8 cellular contexts compared by ENCODE assay signal in genomic region chr19:43464089-43464775, GRCh38. TPM values are rescaled to one million over a fixed set of nuclear protein-coding genes. Genes with fewer than 3 reads are reported as not detected.
DNase-seq lines count a peak whose midpoint lies in the region; ATAC-seq and TF ChIP-seq lines count a peak whose summit lies in the region.

No MANE protein-coding gene starts in this region.

- no peaks in the 10 kb centered on the region for H4K20me1 ChIP-seq in SU-DHL-6 (ENCODE audit: low read depth, low read length)

- ATAC-seq in HG02970 (IDR thresholded peaks at IDR 0.05; ENCODE audit: low FRiP score, unreplicated experiment) = peak; percentile 36

- H3K4me3 Mint-ChIP-seq in mesothelial cell of epicardium = peak overlapping the region; percentile 92

- peaks cover 5% of the 10 kb centered on the region for H3K4me1 Mint-ChIP-seq in mesothelial cell of epicardium

- no peaks in the 10 kb centered on the region for H3K9me2 ChIP-seq in SU-DHL-6 (replicated peaks; ENCODE audit: insufficient read depth, low read length)

- 11 to 13% (median 12%) methylated on average over 36 of the region's 36 CpGs for WGBS in stomach, 5 donors

- H3K36me3 Mint-ChIP-seq in mesothelial cell of epicardium = peaks cover 6% of the 10 kb centered on the region

- no peaks in the 10 kb centered on the region for H3K9me3 Mint-ChIP-seq in mesothelial cell of epicardium

- H3K27me3 Mint-ChIP-seq in mesothelial cell of epicardium (ENCODE audit: low read depth) = peaks cover 33% of the 10 kb centered on the region

- H3K4me1 ChIP-seq in duodenal mucosa (ENCODE audit: control insufficient read depth in 1 of 2, insufficient read depth in 2 of 2, low read length in 2 of 2) (peaks cover 21 to 22% of the 10 kb centered on the region in 2 donors), stomach (peaks cover 7 to 33% (median 20%) of the 10 kb centered on the region in 4 donors)

- peak overlapping the region; percentile 44 for H3K4me2 ChIP-seq in SU-DHL-6 (ENCODE audit: low read depth, low read length, poor library complexity, severe bottlenecking)

- H3K27me3 ChIP-seq in SU-DHL-6 (ENCODE audit: low read length) (no peaks in the 10 kb centered on the region), duodenal mucosa (ENCODE audit: control insufficient read depth in 1 of 2, insufficient read depth in 2 of 2, low read length in 2 of 2) (peaks cover 0 to 5% of the 10 kb centered on the region in 2 donors), stomach (peaks cover 0 to 12% (median 0%) of the 10 kb centered on the region in 3 donors)

- no peaks in the 10 kb centered on the region for H3K79me2 ChIP-seq in SU-DHL-6 (ENCODE audit: insufficient read depth, low read length)

- no peak for TF ChIP-seq POLR2A in stomach (IDR thresholded peaks at IDR 0.05)

- H3K9me3 ChIP-seq in SU-DHL-6 (ENCODE audit: insufficient read depth, low read length) = no peaks in the 10 kb centered on the region
- no peaks in the 10 kb centered on the region for H3K9me3 ChIP-seq in duodenal mucosa (ENCODE audit: control insufficient read depth in 1 of 2, low read length in 2 of 2)
- no peaks in the 10 kb centered on the region for H3K9me3 ChIP-seq in stomach

- peak overlapping the region; percentile 50 for H3K4me3 ChIP-seq in SU-DHL-6 (ENCODE audit: insufficient read depth, low read length, poor library complexity, severe bottlenecking)
- H3K4me3 ChIP-seq in duodenal mucosa (ENCODE audit: low read depth in 1 of 2, low read length in 2 of 2) = peak overlapping the region; percentile 85
- H3K4me3 ChIP-seq in stomach = peak overlapping the region; percentile 57 to 68 (median 64)

- no peak overlapping the region for H3K27ac ChIP-seq in SU-DHL-6 (ENCODE audit: low read depth, low read length)
- H3K27ac ChIP-seq in duodenal mucosa (ENCODE audit: low read depth, low read length) = peak overlapping the region; percentile 63
- H3K27ac ChIP-seq in stomach = peak overlapping the region; percentile 66 to 92 (median 87)

- H3K36me3 ChIP-seq in SU-DHL-6 (ENCODE audit: low read length) = no peaks in the 10 kb centered on the region
- H3K36me3 ChIP-seq in duodenal mucosa (ENCODE audit: control insufficient read depth in 1 of 2, insufficient read depth in 2 of 2, low read length in 2 of 2) = no peaks in the 10 kb centered on the region
- no peaks in the 10 kb centered on the region for H3K36me3 ChIP-seq in stomach

- peak; percentile 8 for DNase-seq in NCI-H1092 (lab: John Stamatoyannopoulos, UW)
- no peak for DNase-seq in NCI-H1092 treated with DMSO at 0.1 percent for 48 hours (lab: John Stamatoyannopoulos, UW)
- DNase-seq in mesothelial cell of epicardium (ENCODE audit: low spot score in 2 of 2, unreplicated experiment in 2 of 2) = peak; percentile 42 to 73
- DNase-seq in stomach = peak; percentile 74
- DNase-seq in NCI-H2196 treated with DMSO at 0.1 percent for 48 hours (lab: John Stamatoyannopoulos, UW; ENCODE audit: unreplicated experiment) = no peak

- no peak for TF ChIP-seq EP300 in stomach (IDR thresholded peaks at IDR 0.05)

- peak overlapping the region; percentile 95 for H3K27ac Mint-ChIP-seq in mesothelial cell of epicardium

- TF ChIP-seq CTCF in SU-DHL-6 (IDR thresholded peaks at IDR 0.05; ENCODE audit: insufficient read depth, low read length, poor library complexity, severe bottlenecking) = no peak
- no peak for TF ChIP-seq CTCF in mesothelial cell of epicardium (IDR thresholded peaks at IDR 0.05; ENCODE audit: unreplicated experiment)
- no peak for TF ChIP-seq CTCF in stomach (IDR thresholded peaks at IDR 0.05)

- peak overlapping the region; percentile 67 for H2AFZ ChIP-seq in SU-DHL-6 (ENCODE audit: low read depth, low read length, severe bottlenecking)

- intact Hi-C loops in stomach (cut with DNase I; ENCODE audit: low total_unique reads) = loop anchor here (10.0 kb wide), 1 partner anchor 201 kb away; no protein-coding TSS in a partner anchor

- no peaks in the 10 kb centered on the region for H3F3A ChIP-seq in SU-DHL-6 (ENCODE audit: insufficient read depth)

- peak overlapping the region; percentile 22; the same call in 1 of the 2 replicates for H3K9ac ChIP-seq in SU-DHL-6 (ENCODE audit: low read length)
- peak overlapping the region; percentile 48 to 82 for H3K9ac ChIP-seq in duodenal mucosa (ENCODE audit: low read depth in 1 of 2, low read length in 2 of 2)

RNA-seq across cellular contexts. Expression of gene LYPD3, which starts 1.2 kb away (rescaled TPM):
- 2.6 to 4.4 TPM (median 3.4 TPM) in 3 replicates for total RNA-seq in mesothelial cell of epicardium
- total RNA-seq in stomach = under 1 TPM in 3 of 5 donors, not detected in 2; 0.29 to 0.55 (median 0.45) TPM
- 10 to 100 TPM in 1 of 3 donors, 1 to 10 TPM in 1, under 1 TPM in 1; 0.76 to 72.4 (median 2.2) TPM for polyA plus RNA-seq in stomach

RNA-seq across cellular contexts. Expression of gene PHLDB3, which starts 40.3 kb away (rescaled TPM):
- 28.0 to 31.4 TPM (median 28.2 TPM) in 3 replicates for total RNA-seq in mesothelial cell of epicardium
- 10 to 100 TPM in 1 of 5 donors, 1 to 10 TPM in 3, not detected in 1; 2.0 to 55.3 (median 8.5) TPM for total RNA-seq in stomach
- 10 to 100 TPM in 2 of 3 donors, 1 to 10 TPM in 1; 9.5 to 24.9 (median 13.9) TPM for polyA plus RNA-seq in stomach

RNA-seq across cellular contexts. Expression of gene TEX101, which starts 49.5 kb away (rescaled TPM):
- total RNA-seq in mesothelial cell of epicardium (not detected in 3 replicates), stomach (not detected)
- under 1 TPM in 1 of 3 donors, not detected in 2; 0.28 TPM for polyA plus RNA-seq in stomach

Comparison
In these comparisons a context has a peak if more than half of its experiments do, and no peak if none do; other contexts are left out.
1. DNase-seq: peak in NCI-H1092 (single experiment), mesothelial cell of epicardium (2 of 2) and stomach (single experiment); none in NCI-H1092 treated with DMSO at 0.1 percent for 48 hours (single experiment) and NCI-H2196 treated with DMSO at 0.1 percent for 48 hours (single experiment).
2. Peak in every context shown above with its lines, with median percentiles within 50 percentile points of each other: H3K4me3 ChIP-seq.